Comparison of ENCODE assay signal across 21 cellular contexts in genomic region chr18:22434973-22435608, GRCh38. TPM values are rescaled to one million over a fixed set of nuclear protein-coding genes. Genes with fewer than 3 reads are reported as not detected.
DNase-seq lines count a peak whose midpoint lies in the region; ATAC-seq, FAIRE-seq and TF ChIP-seq lines count a peak whose summit lies in the region.
"Had no signal": no experiment of that assay in that cellular context is flagged by ENCODE, and none has a peak within 500 bp of the region (broad histone marks: within the 10 kb centered on the region; RNA-seq: fewer than 3 reads in every experiment).

No MANE protein-coding gene starts in this region.

- WGBS in tibial nerve, 2 donors = 82 to 89% methylated on average over 5 of the region's 5 CpGs

- TF ChIP-seq POLR2A in endothelial cell of umbilical vein (IDR thresholded peaks at IDR 0.05; ENCODE audit: low read depth, low read length) = no peak
- no peak for TF ChIP-seq POLR2A in tibial nerve (IDR thresholded peaks at IDR 0.05)

- POLR2A ChIA-PET in BJ (lab: Charles Lee) = no interaction called here
- POLR2A ChIA-PET in PC-3 (lab: Charles Lee; ENCODE audit: unreplicated experiment) = interaction anchor here (0.6 kb wide), 1 partner anchor 266 kb away, joined by 3 read pairs; the partner anchor contains the start of gene GATA6
- POLR2A ChIA-PET in endothelial cell of umbilical vein (lab: Charles Lee) = no interaction called here

- no peaks in the 10 kb centered on the region for H3F3A ChIP-seq in PC-3 (ENCODE audit: low read length, unreplicated experiment)

- H3K9me2 ChIP-seq in PC-3 (replicated peaks; ENCODE audit: low read length) = no peaks in the 10 kb centered on the region

- peak overlapping the region; percentile 50 for H3K4me2 ChIP-seq in PC-3 (ENCODE audit: low read length)
- H3K4me2 ChIP-seq in endothelial cell of umbilical vein (ENCODE audit: insufficient read depth, low read length) = no peak overlapping the region

- TF ChIP-seq CTCF in BJ (IDR thresholded peaks at IDR 0.05; ENCODE audit: insufficient read depth, low read depth, low read length) (no peak), PC-3 (conservative IDR thresholded peaks at IDR 0.05; ENCODE audit: low read depth, low read length) (no peak), endothelial cell of umbilical vein (IDR thresholded peaks at IDR 0.05; ENCODE audit: extremely low read depth in 1 of 2, insufficient read depth in 1 of 2, low read depth in 1 of 2, low read length in 2 of 2) (no peak), tibial nerve (IDR thresholded peaks at IDR 0.05) (no peak)

- CTCF ChIA-PET in BJ (lab: Yijun Ruan, JAX) (interaction anchor here (1.1 to 1.2 kb wide), 2 partner anchors 22 to 58 kb away, joined by 3 to 4 read pairs; no protein-coding TSS in a partner anchor), PC-3 (lab: Charles Lee) (interaction anchor here (0.6 kb wide), 1 partner anchor 9 kb away, joined by 3 read pairs; no protein-coding TSS in a partner anchor), endothelial cell of umbilical vein (lab: Charles Lee) (no interaction called here)

- intact Hi-C loops in PC-3 (cut with micrococcal nuclease) (loop anchor here (10.0 kb wide), 1 partner anchor 70 kb away; no protein-coding TSS in a partner anchor), endothelial cell of umbilical vein (cut with micrococcal nuclease) (loop anchor here (5.0 kb wide), 1 partner anchor 38 kb away; no protein-coding TSS in a partner anchor)

- no peak overlapping the region for H3K4me3 ChIP-seq in BJ (ENCODE audit: low read depth, low read length)
- H3K4me3 ChIP-seq in PC-3 (ENCODE audit: low read length) = no peak overlapping the region
- no peak overlapping the region for H3K4me3 ChIP-seq in endothelial cell of umbilical vein (replicated peaks in 1 of 3; ENCODE audit: insufficient read depth in 1 of 3, low read depth in 1 of 3, low read length in 3 of 3)
- no peak overlapping the region for H3K4me3 ChIP-seq in tibial nerve
- H3K4me3 ChIP-seq: cardiac muscle cell, psoas muscle had no signal

- H4K20me1 ChIP-seq in PC-3 (ENCODE audit: low read length) (no peaks in the 10 kb centered on the region), endothelial cell of umbilical vein (replicated peaks; ENCODE audit: control insufficient read depth, extremely low read depth, insufficient read depth, low read length) (no peaks in the 10 kb centered on the region)

- H3K9ac ChIP-seq in PC-3 (ENCODE audit: low read length) (peak overlapping the region; percentile 57), endothelial cell of umbilical vein (replicated peaks; ENCODE audit: extremely low read depth, insufficient read depth, low read length) (no peak overlapping the region)

- no peaks in the 10 kb centered on the region for H3K79me2 ChIP-seq in PC-3 (ENCODE audit: low read length)
- no peaks in the 10 kb centered on the region for H3K79me2 ChIP-seq in endothelial cell of umbilical vein (ENCODE audit: control insufficient read depth, insufficient read depth, low read length)

- peak overlapping the region; percentile 93 for H3K27ac ChIP-seq in PC-3 (ENCODE audit: low read length)
- H3K27ac ChIP-seq in endothelial cell of umbilical vein (ENCODE audit: insufficient read depth, low read depth, low read length) = no peak overlapping the region
- no peak overlapping the region for H3K27ac ChIP-seq in tibial nerve
- H3K27ac ChIP-seq: cardiac muscle cell, psoas muscle had no signal

- H3K4me1 ChIP-seq in PC-3 (ENCODE audit: insufficient read depth, low read length) = peaks cover 29% of the 10 kb centered on the region
- peaks cover 25% of the 10 kb centered on the region for H3K4me1 ChIP-seq in endothelial cell of umbilical vein (ENCODE audit: control insufficient read depth, extremely low read depth, insufficient read depth, low read length)
- H3K4me1 ChIP-seq in tibial nerve = peaks cover 0 to 10% (median 0%) of the 10 kb centered on the region in 4 donors
- H3K4me1 ChIP-seq: psoas muscle had no signal

- TF ChIP-seq EP300 in tibial nerve (IDR thresholded peaks at IDR 0.05) = no peak

- peak; percentile 37 for FAIRE-seq in endothelial cell of umbilical vein (lab: Jason Lieb, UNC)

- H3K9me3 ChIP-seq in PC-3 (ENCODE audit: low read length) (no peaks in the 10 kb centered on the region), endothelial cell of umbilical vein (replicated peaks; ENCODE audit: control insufficient read depth, insufficient read depth, low read length) (no peaks in the 10 kb centered on the region), tibial nerve (no peaks in the 10 kb centered on the region)
- H3K9me3 ChIP-seq: psoas muscle had no signal

- H2AFZ ChIP-seq in PC-3 (ENCODE audit: low read length) = peak overlapping the region; percentile 62
- H2AFZ ChIP-seq in endothelial cell of umbilical vein (ENCODE audit: low read depth, low read length) = peak overlapping the region; percentile 36

- H3K27me3 ChIP-seq in BJ (ENCODE audit: control insufficient read depth, insufficient read depth, low read length) = no peaks in the 10 kb centered on the region
- H3K27me3 ChIP-seq in PC-3 (ENCODE audit: low read length) = no peaks in the 10 kb centered on the region
- H3K27me3 ChIP-seq in endothelial cell of umbilical vein (ENCODE audit: control insufficient read depth in 2 of 2, insufficient read depth in 2 of 2, low read length in 2 of 2) = no peaks in the 10 kb centered on the region
- no peaks in the 10 kb centered on the region for H3K27me3 ChIP-seq in tibial nerve
- H3K27me3 ChIP-seq: cardiac muscle cell had no signal

- DNase-seq in BJ (ENCODE audit: low read depth) = peak; percentile 23
- DNase-seq in PC-3 = peak; percentile 79
- peak; percentile 53 for DNase-seq in endothelial cell of umbilical vein (ENCODE audit: low read depth, low spot score)
- DNase-seq in non-pigmented ciliary epithelial cell (ENCODE audit: low read depth) = peak; percentile 76
- DNase-seq in NCI-H2081 (lab: John Stamatoyannopoulos, UW) = no peak
- DNase-seq in tibial nerve (ENCODE audit: low spot score in 2 of 2) = no peak
- DNase-seq: activated naive CD4-positive, alpha-beta T cell; CD8-positive, alpha-beta T cell; GF-D8; hippocampal formation; KG1; NCI-H1436 treated with DMSO at 0.1 percent for 48 hours; NCI-H510A treated with DMSO at 0.1 percent for 48 hours; psoas muscle; stimulated activated CD4-positive, alpha-beta T cell treated with anti-CD3 and anti-CD28 coated beads, Interleukin-15, amount 100 ng/mL, for 24 hours; substantia nigra had no signal

- H3K9me1 ChIP-seq in endothelial cell of umbilical vein (replicated peaks; ENCODE audit: control insufficient read depth, extremely low read depth, insufficient read depth, low read length) = no peaks in the 10 kb centered on the region

- BruUV-seq in PC-3 (replicated peaks; lab: Mats Ljungman, UMichigan) (no TSS peak), endothelial cell of umbilical vein (replicated peaks; lab: Mats Ljungman, UMichigan) (no TSS peak)

- H3K36me3 ChIP-seq in BJ (ENCODE audit: control insufficient read depth, insufficient read depth, low read length) (no peaks in the 10 kb centered on the region), PC-3 (ENCODE audit: low read depth, low read length) (no peaks in the 10 kb centered on the region), endothelial cell of umbilical vein (ENCODE audit: control insufficient read depth in 2 of 2, extremely low read depth in 1 of 2, insufficient read depth in 2 of 2, low read length in 2 of 2) (no peaks in the 10 kb centered on the region), tibial nerve (no peaks in the 10 kb centered on the region)
- H3K36me3 ChIP-seq: cardiac muscle cell had no signal

- dilution Hi-C loops in endothelial cell of umbilical vein (cut with MboI; ENCODE audit: extremely low pct_ligation_motif_present, low sequenced_read_pairs) = loop anchor here (25.0 kb wide), 1 partner anchor 248 kb away; no protein-coding TSS in a partner anchor

- ATAC-seq in PC-3 = peak; percentile 77
- ATAC-seq in GM18519 (IDR thresholded peaks at IDR 0.05; ENCODE audit: low FRiP score, unreplicated experiment) = no peak
- ATAC-seq in HG02610 (IDR thresholded peaks at IDR 0.05; ENCODE audit: unreplicated experiment) = no peak
- ATAC-seq: CD8-positive, alpha-beta T cell; left lobe of liver; psoas muscle had no signal

TF ChIP-seq in endothelial cell of umbilical vein, 7 proteins besides CTCF, POLR2A, EP300 and RAD21:
- peak; percentile 49 for TF ChIP-seq FOS (IDR thresholded peaks at IDR 0.05; ENCODE audit: borderline replicate concordance, insufficient read depth, low read length)
- peak; percentile 11 for TF ChIP-seq JUN (IDR thresholded peaks at IDR 0.05; ENCODE audit: borderline replicate concordance, insufficient read depth, insufficient read length, low read depth)
- TF ChIP-seq MYC (IDR thresholded peaks at IDR 0.05; ENCODE audit: low read depth, low read length) = no peak
- TF ChIP-seq GATA2 (IDR thresholded peaks at IDR 0.05; ENCODE audit: insufficient read depth, insufficient read length, low read depth, low read length) = no peak
TF ChIP-seq in endothelial cell of umbilical vein: peak in this region for 2.

RNA-seq across cellular contexts. Expression of gene CTAGE1, which starts 17.4 kb away (rescaled TPM):
- polyA plus RNA-seq in BJ (2011; rRNA removed) (0.06 TPM in 1 of 2 replicates, not detected in the other), endothelial cell of umbilical vein (not detected in 2 replicates)
- not detected in 2 replicates for polyA minus RNA-seq in BJ (2011; rRNA and poly(A)+ RNA removed)
- total RNA-seq in PC-3 (2014; rRNA removed) (not detected in 2 replicates), endothelial cell of umbilical vein (not detected in 2 replicates), tibial nerve (not detected)
- not detected in 2 replicates for polyA plus RNA-seq in endothelial cell of umbilical vein (2011; cell fraction: cytosol; rRNA removed)
- not detected in 2 replicates for polyA plus RNA-seq in endothelial cell of umbilical vein (2011; cell fraction: nucleus; rRNA removed)
- 0.05 TPM in 1 of 2 replicates, not detected in the other for polyA plus RNA-seq in endothelial cell of umbilical vein (2012)
- not detected in 2 replicates for polyA minus RNA-seq in endothelial cell of umbilical vein
- not detected for polyA minus RNA-seq in endothelial cell of umbilical vein (2011; cell fraction: cytosol; rRNA and poly(A)+ RNA removed)
- not detected in 2 replicates for polyA minus RNA-seq in endothelial cell of umbilical vein (2011; cell fraction: nucleus; rRNA and poly(A)+ RNA removed)
- total RNA-seq: cardiac muscle cell; CD8-positive, alpha-beta T cell; left lobe of liver; psoas muscle; T-helper 1 cell treated with Interleukin-12 subunit alpha and Interleukin-12 subunit beta and Interleukin-4 antibody, amounts not matched to agents 30 ng/mL and 1 ng/mL, for 36 hours had no signal
- polyA plus RNA-seq: cardiac muscle cell, psoas muscle had no signal

Comparison
In these comparisons a context has a peak if more than half of its experiments do, and no peak if none do; other contexts are left out.
1. DNase-seq: peak in BJ (single experiment), PC-3 (single experiment), endothelial cell of umbilical vein (single experiment) and non-pigmented ciliary epithelial cell (single experiment); none in NCI-H2081 (0 of 2) and tibial nerve (0 of 2).